ENCODE assay signal across 8 cellular contexts in genomic region chr6:42797696-42798095, GRCh38. TPM values are rescaled to one million over a fixed set of nuclear protein-coding genes. Genes with fewer than 3 reads are reported as not detected.
DNase-seq lines count a peak whose midpoint lies in the region; ATAC-seq and TF ChIP-seq lines count a peak whose summit lies in the region.
"Not testable (repeated sequence)": the region's sequence is repeated elsewhere in the genome, so short reads cannot be mapped to it uniquely, and the experiment has no call there.

No MANE protein-coding gene starts in this region.

- H3K9me2 ChIP-seq in GM23338 (ENCODE audit: insufficient read depth), result not testable (repeated sequence)

- H4K20me1 ChIP-seq in GM23338 (replicated peaks; ENCODE audit: insufficient read depth), result not testable (repeated sequence)

- not testable (repeated sequence) for H3F3A ChIP-seq in GM23338 (replicated peaks; ENCODE audit: low read depth)

- TF ChIP-seq POLR2A in breast epithelium (IDR thresholded peaks at IDR 0.05); gastrocnemius medialis (IDR thresholded peaks at IDR 0.05): not testable (repeated sequence)

- TF ChIP-seq CTCF in GM23338 (conservative IDR thresholded peaks at IDR 0.05; ENCODE audit: low read depth in 2 of 2); HFFc6 (IDR thresholded peaks at IDR 0.05); RWPE1 (conservative IDR thresholded peaks at IDR 0.05; ENCODE audit: low read depth); breast epithelium (IDR thresholded peaks at IDR 0.05); osteocyte (IDR thresholded peaks at IDR 0.05); gastrocnemius medialis (IDR thresholded peaks at IDR 0.05 in 4 of 5, conservative IDR thresholded peaks at IDR 0.05 in 1 of 5): not testable (repeated sequence)

- not testable (repeated sequence) for H3K4me3 Mint-ChIP-seq in GM23338; HFFc6; T-helper 17 cell; central memory CD8-positive, alpha-beta T cell; osteocyte (ENCODE audit: unreplicated experiment)

- not testable (repeated sequence) for H3K27me3 ChIP-seq in GM23338 (ENCODE audit: insufficient read depth); breast epithelium; gastrocnemius medialis

- H3K4me1 Mint-ChIP-seq in GM23338 (peaks cover 10% of the 10 kb centered on the region; the same call in 2 of the 3 replicates), HFFc6 (ENCODE audit: low read depth) (peaks cover 35% of the 10 kb centered on the region), T-helper 17 cell (peaks cover 12% of the 10 kb centered on the region), osteocyte (ENCODE audit: unreplicated experiment) (peaks cover 23% of the 10 kb centered on the region)
- H3K4me1 Mint-ChIP-seq in central memory CD8-positive, alpha-beta T cell, result peaks cover 24% of the 10 kb centered on the region

- intact Hi-C loops in breast epithelium (cut with DNase I; ENCODE audit: low total_unique reads); gastrocnemius medialis (cut with DNase I; ENCODE audit: low total_unique reads): not testable (repeated sequence)

- H3K9me3 Mint-ChIP-seq in GM23338; HFFc6; central memory CD8-positive, alpha-beta T cell; osteocyte (ENCODE audit: unreplicated experiment): not testable (repeated sequence)

- not testable (repeated sequence) for H3K4me1 ChIP-seq in GM23338 (ENCODE audit: insufficient read depth); breast epithelium
- H3K4me1 ChIP-seq in gastrocnemius medialis, result peaks cover 18 to 32% of the 10 kb centered on the region in 2 donors

- H3K36me3 Mint-ChIP-seq in GM23338 (ENCODE audit: low read depth); HFFc6 (ENCODE audit: low read depth); T-helper 17 cell (ENCODE audit: low read depth); central memory CD8-positive, alpha-beta T cell (ENCODE audit: insufficient read depth); osteocyte (ENCODE audit: unreplicated experiment): not testable (repeated sequence)

- in situ Hi-C loops in gastrocnemius medialis (cut with MboI; ENCODE audit: low sequenced_read_pairs in 4 of 4), result not testable (repeated sequence)

- H3K36me3 ChIP-seq in GM23338 (ENCODE audit: insufficient read depth); breast epithelium; gastrocnemius medialis: not testable (repeated sequence)

- CTCF ChIA-PET in RWPE1 (lab: Yijun Ruan, JAX), result not testable (repeated sequence)

- not testable (repeated sequence) for H3K27ac ChIP-seq in GM23338 (ENCODE audit: low read depth)
- H3K27ac ChIP-seq in RWPE1, result peak overlapping the region; percentile 49; the same call in 1 of the 2 replicates
- peak overlapping the region; percentile 15 to 17 for H3K27ac ChIP-seq in breast epithelium
- H3K27ac ChIP-seq in gastrocnemius medialis, result peak overlapping the region; percentile 39 to 89 (median 84)

- POLR2A ChIA-PET in RWPE1 (lab: Yijun Ruan, JAX; ENCODE audit: low non-redundant PET), result not testable (repeated sequence)

- H3K27ac Mint-ChIP-seq in GM23338, result not testable (repeated sequence)
- H3K27ac Mint-ChIP-seq in HFFc6 (peak overlapping the region; percentile 23; the same call in 1 of the 2 replicates), T-helper 17 cell (peak overlapping the region; percentile 90), osteocyte (ENCODE audit: unreplicated experiment) (peak overlapping the region; percentile 41)
- H3K27ac Mint-ChIP-seq in central memory CD8-positive, alpha-beta T cell (ENCODE audit: low read depth), result peak overlapping the region; percentile 44

- peaks cover 19% of the 10 kb centered on the region for H3K79me2 ChIP-seq in GM23338 (replicated peaks; ENCODE audit: insufficient read depth)

- not testable (repeated sequence) for H3K9me3 ChIP-seq in T-helper 17 cell (ENCODE audit: control insufficient read depth, low read length, poor library complexity, severe bottlenecking); breast epithelium; gastrocnemius medialis

- H3K4me3 ChIP-seq in GM23338, breast epithelium, gastrocnemius medialis: not testable (repeated sequence)

- not testable (repeated sequence) for ATAC-seq in GM23338; T-helper 17 cell; central memory CD8-positive, alpha-beta T cell (replicated peaks; ENCODE audit: extremely low read depth, poor library complexity, severe bottlenecking); gastrocnemius medialis

- peak overlapping the region; percentile 42; the same call in 1 of the 2 replicates for H3K4me2 ChIP-seq in GM23338

- not testable (repeated sequence) for DNase-seq in GM23338 (ENCODE audit: low spot score); HFFc6; RWPE1 (ENCODE audit: low spot score); T-helper 17 cell; breast epithelium (ENCODE audit: low spot score in 2 of 2); central memory CD8-positive, alpha-beta T cell (ENCODE audit: low spot score in 2 of 2); osteocyte (ENCODE audit: extremely low spot score, unreplicated experiment)
- peak in 1 of 2 donors; percentile 56 for DNase-seq in gastrocnemius medialis

- H2AFZ ChIP-seq in GM23338, result not testable (repeated sequence)

- H3K27me3 Mint-ChIP-seq in GM23338 (ENCODE audit: insufficient read depth, low read depth, poor library complexity); HFFc6 (ENCODE audit: insufficient read depth); T-helper 17 cell; central memory CD8-positive, alpha-beta T cell; osteocyte (ENCODE audit: unreplicated experiment): not testable (repeated sequence)

RNA-seq across cellular contexts. Expression of gene BICRAL, which starts 15.8 kb away (rescaled TPM):
- 11.0 and 11.7 TPM in 2 replicates for total RNA-seq in GM23338 (2014; rRNA removed; shearing (Covaris generic))
- polyA plus RNA-seq in GM23338 (2016; fragmentation: Nextera tagmentation; extraction: Ambion mirVana), result 3.4 and 3.6 TPM in 2 replicates
- total RNA-seq in HFFc6 (2021; fragmentation: NEBNext Ultra II Directional; extraction: Animal tissue kit (Norgen Biotek cat#: 25700)), result 1 to 10 TPM; 8.0 to 9.8 (median 9.4) TPM
- total RNA-seq in T-helper 17 cell (10 to 100 TPM; 31.9 to 34.1 TPM), breast epithelium (10 to 100 TPM; 16.7 to 25.2 (median 16.8) TPM), osteocyte (12.0 and 12.7 TPM in 2 replicates), gastrocnemius medialis (10 to 100 TPM in 2 of 4 donors, 1 to 10 TPM in 2; 7.9 to 10.2 (median 9.7) TPM)

RNA-seq across cellular contexts. Expression of gene TBCC, which starts 51.8 kb away (rescaled TPM):
- total RNA-seq in GM23338 (2014; rRNA removed; shearing (Covaris generic)), result 45.0 and 59.5 TPM in 2 replicates
- polyA plus RNA-seq in GM23338 (2016; fragmentation: Nextera tagmentation; extraction: Ambion mirVana), result 45.3 and 48.3 TPM in 2 replicates
- total RNA-seq in HFFc6 (2021; fragmentation: NEBNext Ultra II Directional; extraction: Animal tissue kit (Norgen Biotek cat#: 25700)), result 10 to 100 TPM; 20.6 to 25.2 (median 22.5) TPM
- total RNA-seq in T-helper 17 cell (10 to 100 TPM; 71.5 to 73.2 TPM), breast epithelium (10 to 100 TPM; 21.3 to 27.7 (median 26.3) TPM), osteocyte (23.4 and 23.8 TPM in 2 replicates), gastrocnemius medialis (10 to 100 TPM; 33.2 to 61.8 (median 45.1) TPM)
